15 cellular contexts compared by ENCODE assay signal in genomic region chr3:10447527-10448260, GRCh38. TPM values are rescaled to one million over a fixed set of nuclear protein-coding genes. Genes with fewer than 3 reads are reported as not detected.
"Had no signal": no experiment of that assay in that cellular context is flagged by ENCODE, and none has a peak within 500 bp of the region (broad histone marks: within the 10 kb centered on the region; RNA-seq: fewer than 3 reads in every experiment).

No MANE protein-coding gene starts in this region.

- H3K36me3 ChIP-seq: cardiac muscle cell, stomach had no signal

- H3K27ac ChIP-seq: cardiac muscle cell, coronary artery, epithelial cell of prostate, stomach had no signal

- DNase-seq: activated CD4-positive, alpha-beta T cell treated with anti-CD3 and anti-CD28 coated beads, Interleukin-2, amount 10 ng/mL, durations not matched to agents 7 days and 5 days; activated CD4-positive, CD25-positive, alpha-beta regulatory T cell; activated CD8-positive, alpha-beta memory T cell treated with anti-CD3 and anti-CD28 coated beads for 24 hours; activated naive CD4-positive, alpha-beta T cell treated with Interleukin-2 at 50 U/mL for 16 hours; effector memory CD4-positive, alpha-beta T cell; kidney glomerular epithelial cell; mucosa of descending colon; stomach; T-helper 2 cell had no signal

- H3K4me3 ChIP-seq: cardiac muscle cell, coronary artery, lung, mucosa of descending colon, stomach had no signal

- H3K9me3 ChIP-seq: mucosa of descending colon, stomach had no signal

- ATAC-seq: mucosa of descending colon; natural killer cell treated with Interleukin-12 subunit alpha and Interleukin-12 subunit beta and Interleukin-15 and Interleukin-18, amount 100 ng/mL, for 72 hours had no signal

- H3K4me1 ChIP-seq: stomach had no signal

RNA-seq across cellular contexts. Expression of gene ATP2B2, which starts 57.7 kb away (rescaled TPM):
- total RNA-seq: activated CD4-positive, alpha-beta T cell treated with anti-CD3 and anti-CD28 coated beads, Interleukin-2, amount 10 ng/mL, durations not matched to agents 7 days and 5 days; glomerular endothelial cell; natural killer cell treated with Interleukin-12 subunit alpha and Interleukin-12 subunit beta and Interleukin-15 and Interleukin-18, amount 100 ng/mL, for 72 hours had no signal
- polyA plus RNA-seq: lung had no signal
